In genomic region chr7:14115706-14116105, GRCh38 we compare ENCODE assay signal across 21 cellular contexts.
"Had no signal": no experiment of that assay in that cellular context is flagged by ENCODE, and none has a peak within 500 bp of the region (broad histone marks: within the 10 kb centered on the region; RNA-seq: fewer than 3 reads in every experiment).

No MANE protein-coding gene starts in this region.

- H3K27ac ChIP-seq: colonic mucosa, heart left ventricle, neutrophil, psoas muscle, right lobe of liver, suprapubic skin, thyroid gland had no signal

- ATAC-seq: heart left ventricle; left colon; left ventricle myocardium superior; naive thymus-derived CD4-positive, alpha-beta T cell; psoas muscle; right lobe of liver; stimulated activated effector memory CD8-positive, alpha-beta T cell treated with anti-CD3 and anti-CD28 coated beads, Interleukin-12 subunit alpha, Interleukin-12 subunit beta, amount 100 ng/mL, for 72 hours; stimulated activated naive CD8-positive, alpha-beta T cell treated with anti-CD3 and anti-CD28 coated beads, Interleukin-15, Interleukin-2, amounts not matched to agents 100 U/mL and 50 U/mL, for 24 hours had no signal

- H3K27ac Mint-ChIP-seq: endodermal cell; naive thymus-derived CD4-positive, alpha-beta T cell; nephron progenitor cell; stimulated activated effector memory CD8-positive, alpha-beta T cell treated with anti-CD3 and anti-CD28 coated beads, Interleukin-12 subunit alpha, Interleukin-12 subunit beta, amount 100 ng/mL, for 72 hours; type B pancreatic cell had no signal

- H3K27me3 Mint-ChIP-seq: naive thymus-derived CD4-positive, alpha-beta T cell; type B pancreatic cell had no signal

- H3K36me3 Mint-ChIP-seq: naive thymus-derived CD4-positive, alpha-beta T cell; stimulated activated effector memory CD8-positive, alpha-beta T cell treated with anti-CD3 and anti-CD28 coated beads, Interleukin-12 subunit alpha, Interleukin-12 subunit beta, amount 100 ng/mL, for 72 hours; type B pancreatic cell had no signal

- DNase-seq: colonic mucosa; effector CD4-positive, alpha-beta T cell; endodermal cell; heart left ventricle; hippocampal formation; left colon; left ventricle myocardium superior; naive thymus-derived CD4-positive, alpha-beta T cell; nephron progenitor cell; psoas muscle; retina; right lobe of liver; stimulated activated CD4-positive, alpha-beta T cell treated with anti-CD3 and anti-CD28 coated beads, Interleukin-4, amount 100 ng/mL, for 1 hour; stimulated activated CD8-positive, alpha-beta memory T cell treated with anti-CD3 and anti-CD28 coated beads, Interleukin-4, amount 100 ng/mL, for 48 hours; stimulated activated naive CD8-positive, alpha-beta T cell treated with anti-CD3 and anti-CD28 coated beads, Interleukin-15, Interleukin-2, amounts not matched to agents 100 U/mL and 50 U/mL, for 24 hours; thyroid gland had no signal

- H3K4me3 ChIP-seq: colonic mucosa, heart left ventricle, lung, psoas muscle, right lobe of liver, suprapubic skin, thyroid gland had no signal

- H3K4me1 ChIP-seq: colonic mucosa, heart left ventricle, psoas muscle, right lobe of liver, suprapubic skin, thyroid gland had no signal

- H3K36me3 ChIP-seq: colonic mucosa, heart left ventricle, neutrophil, right lobe of liver, suprapubic skin, thyroid gland had no signal

- H3K27me3 ChIP-seq: colonic mucosa, heart left ventricle, neutrophil, right lobe of liver, suprapubic skin, thyroid gland had no signal

- H3K4me3 Mint-ChIP-seq: endodermal cell; naive thymus-derived CD4-positive, alpha-beta T cell; nephron progenitor cell; stimulated activated effector memory CD8-positive, alpha-beta T cell treated with anti-CD3 and anti-CD28 coated beads, Interleukin-12 subunit alpha, Interleukin-12 subunit beta, amount 100 ng/mL, for 72 hours; type B pancreatic cell had no signal

- H3K9me3 Mint-ChIP-seq: endodermal cell, nephron progenitor cell, type B pancreatic cell had no signal

- H3K4me1 Mint-ChIP-seq: endodermal cell; naive thymus-derived CD4-positive, alpha-beta T cell; stimulated activated effector memory CD8-positive, alpha-beta T cell treated with anti-CD3 and anti-CD28 coated beads, Interleukin-12 subunit alpha, Interleukin-12 subunit beta, amount 100 ng/mL, for 72 hours had no signal
